In the genomic region with DNA sequence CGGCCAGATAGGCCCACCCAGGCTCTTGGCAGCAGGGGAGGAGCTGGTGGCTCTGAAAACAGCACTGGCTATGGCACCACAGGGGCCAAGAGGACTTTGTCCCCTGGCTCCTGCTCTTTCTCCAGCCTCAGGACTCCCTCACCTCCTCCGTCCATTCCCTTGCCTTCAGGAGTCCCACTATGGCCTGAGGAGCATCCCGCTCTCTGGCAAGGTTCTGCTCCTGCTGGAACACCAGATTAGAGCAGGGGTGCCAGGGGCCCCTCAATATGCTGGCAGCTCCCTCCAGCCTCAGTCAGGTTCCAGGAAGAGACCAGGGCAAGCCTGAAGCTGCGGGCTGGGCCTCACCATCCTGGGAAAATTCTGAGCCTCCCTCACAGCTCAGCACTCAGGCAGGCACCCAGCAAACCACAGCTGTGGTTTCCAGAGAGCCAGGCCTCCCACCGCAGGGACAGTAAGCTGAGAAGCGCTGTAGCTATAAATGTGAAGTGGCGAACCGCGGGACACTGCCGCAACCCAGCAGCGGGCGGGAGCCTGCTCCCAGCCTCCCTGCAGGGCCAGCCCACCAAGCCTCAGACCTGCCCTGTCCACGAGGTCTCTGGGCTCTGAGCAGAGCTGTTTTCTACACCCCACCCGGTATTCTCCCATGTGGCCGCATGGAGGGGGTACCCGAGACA, we compare ENCODE assay signal across 13 cellular contexts. TPM values are rescaled to one million over a fixed set of nuclear protein-coding genes. Genes with fewer than 3 reads are reported as not detected.
DNase-seq lines count a peak whose midpoint lies in the region; ATAC-seq and TF ChIP-seq lines count a peak whose summit lies in the region.
"Had no signal": no experiment of that assay in that cellular context is flagged by ENCODE, and none has a peak within 500 bp of the region (broad histone marks: within the 10 kb centered on the region; RNA-seq: fewer than 3 reads in every experiment).

No MANE protein-coding gene starts in this region.

- DNase-seq in NCI-H345 (lab: John Stamatoyannopoulos, UW) (peak; percentile 6), NCI-H345 treated with DMSO at 0.1 percent for 48 hours (lab: John Stamatoyannopoulos, UW; ENCODE audit: unreplicated experiment) (no peak), IMR-90 (peak; percentile 3), nephron progenitor cell (peak; percentile 40), kidney glomerular epithelial cell (lab: John Stamatoyannopoulos, UW) (no peak), DMS 273 treated with DMSO at 0.1 percent for 48 hours (lab: John Stamatoyannopoulos, UW) (no peak)
- DNase-seq in activated CD8-positive, alpha-beta T cell treated with anti-CD3 and anti-CD28 coated beads, Interleukin-2, amount 10 ng/mL, durations not matched to agents 7 days and 5 days, result peak; percentile 60
- DNase-seq: NCI-H146 had no signal

- no peak overlapping the region for H3K4me2 ChIP-seq in IMR-90 (ENCODE audit: low read depth, low read length)
- H3K4me2 ChIP-seq: A549 had no signal

- H2AK5ac ChIP-seq in IMR-90 (ENCODE audit: low read depth, low read length), result no peak overlapping the region

- no CpG with 5 or more reads among the region's 16 CpGs for WGBS in IMR-90 (ENCODE audit: extremely low coverage in 2 of 2, insufficient read length in 1 of 2), 2 experiments

- no peak overlapping the region for H4K5ac ChIP-seq in IMR-90 (ENCODE audit: low read depth, low read length)

- no peak overlapping the region for H4K91ac ChIP-seq in IMR-90 (ENCODE audit: insufficient read depth, low read depth, low read length)

- H3K14ac ChIP-seq in IMR-90 (replicated peaks; ENCODE audit: low read depth, low read length), result no peak overlapping the region

- H2AFZ ChIP-seq in IMR-90 (replicated peaks; ENCODE audit: low read length, poor library complexity), result peak overlapping the region; percentile 21

- no peaks in the 10 kb centered on the region for H3K9me1 ChIP-seq in IMR-90 (ENCODE audit: insufficient read depth, low read length)

- no peak overlapping the region for H2BK120ac ChIP-seq in IMR-90 (ENCODE audit: low read depth, low read length)

- no peaks in the 10 kb centered on the region for H3K4me1 ChIP-seq in IMR-90 (ENCODE audit: control insufficient read depth, insufficient read depth, low read length)
- H3K4me1 ChIP-seq: foreskin keratinocyte had no signal

- in situ Hi-C loops in IMR-90 (cut with MboI; ENCODE audit: low sequenced_read_pairs), result no loop called here

- peaks cover 14% of the 10 kb centered on the region for H3K4me1 Mint-ChIP-seq in activated CD8-positive, alpha-beta T cell treated with anti-CD3 and anti-CD28 coated beads, Interleukin-2, amount 10 ng/mL, durations not matched to agents 7 days and 5 days (ENCODE audit: low read depth)
- H3K4me1 Mint-ChIP-seq in nephron progenitor cell, result peaks cover 17% of the 10 kb centered on the region

- no peaks in the 10 kb centered on the region for H3K9me3 Mint-ChIP-seq in activated CD8-positive, alpha-beta T cell treated with anti-CD3 and anti-CD28 coated beads, Interleukin-2, amount 10 ng/mL, durations not matched to agents 7 days and 5 days (ENCODE audit: insufficient read depth)
- no peaks in the 10 kb centered on the region for H3K9me3 Mint-ChIP-seq in nephron progenitor cell
- H3K9me3 Mint-ChIP-seq: memory B cell had no signal

- no peak overlapping the region for H2AK9ac ChIP-seq in IMR-90 (replicated peaks; ENCODE audit: low read depth, low read length, poor library complexity)

- H2BK20ac ChIP-seq in IMR-90 (ENCODE audit: low read depth, low read length), result no peak overlapping the region

- H3K4me3 ChIP-seq in IMR-90 (ENCODE audit: insufficient read depth, low read depth, low read length), result no peak overlapping the region
- H3K4me3 ChIP-seq: A549 had no signal

- H3K18ac ChIP-seq in IMR-90 (ENCODE audit: low read depth, low read length), result no peak overlapping the region

- CTCF ChIA-PET in IMR-90 (lab: Yijun Ruan, JAX), result no interaction called here
- CTCF ChIA-PET in activated CD8-positive, alpha-beta T cell treated with anti-CD3 and anti-CD28 coated beads, Interleukin-2, amount 10 ng/mL, durations not matched to agents 7 days and 5 days (lab: Charles Lee), result interaction anchor here (1.7 to 2.2 kb wide), 2 partner anchors 10 to 327 kb away, joined by 5 read pairs; no protein-coding TSS in a partner anchor

- H4K8ac ChIP-seq in IMR-90 (ENCODE audit: low read depth in 2 of 2, low read length in 2 of 2), result no peak overlapping the region

- dilution Hi-C loops in IMR-90 (cut with HindIII; ENCODE audit: low sequenced_read_pairs, unreplicated experiment), result no loop called here

- no peak for TF ChIP-seq CTCF in IMR-90 (conservative IDR thresholded peaks at IDR 0.05; ENCODE audit: low read depth, low read length)
- no peak for TF ChIP-seq CTCF in nephron progenitor cell (IDR thresholded peaks at IDR 0.05)

- POLR2A ChIA-PET in IMR-90 (lab: Charles Lee; ENCODE audit: unreplicated experiment), result no interaction called here
- POLR2A ChIA-PET in activated CD8-positive, alpha-beta T cell treated with anti-CD3 and anti-CD28 coated beads, Interleukin-2, amount 10 ng/mL, durations not matched to agents 7 days and 5 days (lab: Charles Lee), result interaction anchor here (0.8 kb wide), 1 partner anchor 83 kb away, joined by 3 read pairs; no protein-coding TSS in a partner anchor

- no peaks in the 10 kb centered on the region for H3K36me3 ChIP-seq in IMR-90 (ENCODE audit: control insufficient read depth, insufficient read depth, low read length)

- H3K23ac ChIP-seq in IMR-90 (ENCODE audit: low read depth, low read length), result no peak overlapping the region

- H2BK15ac ChIP-seq in IMR-90 (ENCODE audit: low read depth, low read length), result no peak overlapping the region

- peaks cover 29% of the 10 kb centered on the region for H3K27me3 ChIP-seq in IMR-90 (ENCODE audit: control insufficient read depth, insufficient read depth, low read length)
- H3K27me3 ChIP-seq: foreskin keratinocyte had no signal

- H3K36me3 Mint-ChIP-seq in activated CD8-positive, alpha-beta T cell treated with anti-CD3 and anti-CD28 coated beads, Interleukin-2, amount 10 ng/mL, durations not matched to agents 7 days and 5 days (ENCODE audit: low read depth), result no peaks in the 10 kb centered on the region
- no peaks in the 10 kb centered on the region for H3K36me3 Mint-ChIP-seq in nephron progenitor cell (ENCODE audit: low read depth)

- no peak overlapping the region for H3K56ac ChIP-seq in IMR-90 (ENCODE audit: extremely low read depth, insufficient read depth, low read length)

- no peak for TF ChIP-seq RAD21 in IMR-90 (IDR thresholded peaks at IDR 0.05; ENCODE audit: low read length)

- TF ChIP-seq POLR2A in IMR-90 (IDR thresholded peaks at IDR 0.05; ENCODE audit: low read depth, low read length), result no peak

- H3K27ac Mint-ChIP-seq in activated CD8-positive, alpha-beta T cell treated with anti-CD3 and anti-CD28 coated beads, Interleukin-2, amount 10 ng/mL, durations not matched to agents 7 days and 5 days, result no peak overlapping the region
- H3K27ac Mint-ChIP-seq in nephron progenitor cell, result no peak overlapping the region
- H3K27ac Mint-ChIP-seq: memory B cell had no signal

- no TSS peak for BruUV-seq in IMR-90 (replicated peaks; lab: Mats Ljungman, UMichigan)

- no peaks in the 10 kb centered on the region for H3K79me1 ChIP-seq in IMR-90 (ENCODE audit: low read depth in 1 of 2, low read length in 2 of 2)

- H3K27ac ChIP-seq in IMR-90 (ENCODE audit: insufficient read depth, low read length), result no peak overlapping the region
- H3K27ac ChIP-seq: A549, foreskin keratinocyte had no signal

- H4K20me1 ChIP-seq in IMR-90 (ENCODE audit: insufficient read depth, low read length), result no peaks in the 10 kb centered on the region

- H3K4ac ChIP-seq in IMR-90 (ENCODE audit: low read depth, low read length), result no peak overlapping the region

- H3K9ac ChIP-seq in IMR-90 (ENCODE audit: low read depth, low read length), result no peak overlapping the region

- intact Hi-C loops in IMR-90 (cut with micrococcal nuclease), result no loop called here

- H3K27me3 Mint-ChIP-seq in activated CD8-positive, alpha-beta T cell treated with anti-CD3 and anti-CD28 coated beads, Interleukin-2, amount 10 ng/mL, durations not matched to agents 7 days and 5 days (ENCODE audit: low read depth), result peaks cover 45% of the 10 kb centered on the region
- H3K27me3 Mint-ChIP-seq in nephron progenitor cell (ENCODE audit: low read depth, poor library complexity), result peaks cover 29% of the 10 kb centered on the region

- H3K4me3 Mint-ChIP-seq in activated CD8-positive, alpha-beta T cell treated with anti-CD3 and anti-CD28 coated beads, Interleukin-2, amount 10 ng/mL, durations not matched to agents 7 days and 5 days, result no peak overlapping the region
- no peak overlapping the region for H3K4me3 Mint-ChIP-seq in nephron progenitor cell
- H3K4me3 Mint-ChIP-seq: memory B cell had no signal

- no peaks in the 10 kb centered on the region for H3K9me3 ChIP-seq in IMR-90 (ENCODE audit: control insufficient read depth, insufficient read depth, low read length)
- H3K9me3 ChIP-seq: A549 had no signal

- no peak for ATAC-seq in IMR-90 (ENCODE audit: low read depth)
- peak; percentile 71 for ATAC-seq in activated CD8-positive, alpha-beta T cell treated with anti-CD3 and anti-CD28 coated beads, Interleukin-2, amount 10 ng/mL, durations not matched to agents 7 days and 5 days
- no peak for ATAC-seq in HG03097 (IDR thresholded peaks at IDR 0.05; ENCODE audit: low FRiP score, unreplicated experiment)
- ATAC-seq: foreskin keratinocyte, sciatic nerve had no signal

- no peak overlapping the region for H2BK5ac ChIP-seq in IMR-90 (ENCODE audit: low read depth, low read length, poor library complexity, severe bottlenecking)

RNA-seq across cellular contexts. Expression of a gene that starts 25.7 kb away (rescaled TPM):
- 0.18 and 0.28 TPM in 2 replicates for total RNA-seq in IMR-90 (2012; rRNA removed)
- 1.8 and 2.9 TPM in 2 replicates for polyA plus RNA-seq in IMR-90 (2012; rRNA removed)
- polyA plus RNA-seq in IMR-90 (2012; cell fraction: cytosol; rRNA removed), result 1.8 and 2.8 TPM in 2 replicates
- 1.4 and 1.8 TPM in 2 replicates for polyA plus RNA-seq in IMR-90 (2012; cell fraction: nucleus; rRNA removed; ENCODE audit: low replicate concordance)
- total RNA-seq in activated CD8-positive, alpha-beta T cell treated with anti-CD3 and anti-CD28 coated beads, Interleukin-2, amount 10 ng/mL, durations not matched to agents 7 days and 5 days, result 1 to 10 TPM in 1 of 2 experiments, under 1 TPM in 1; 0.92 to 1.5 TPM

RNA-seq across cellular contexts. Expression of a gene that starts 25.9 kb away (rescaled TPM):
- total RNA-seq in IMR-90 (2012; rRNA removed), result 5.6 and 8.1 TPM in 2 replicates
- polyA plus RNA-seq in IMR-90 (2012; rRNA removed), result 11.6 and 13.9 TPM in 2 replicates
- 2.4 and 9.5 TPM in 2 replicates for polyA plus RNA-seq in IMR-90 (2012; cell fraction: cytosol; rRNA removed)
- polyA plus RNA-seq in IMR-90 (2012; cell fraction: nucleus; rRNA removed; ENCODE audit: low replicate concordance), result 0.83 and 9.7 TPM in 2 replicates
- 10 to 100 TPM; 16.9 to 20.2 TPM for total RNA-seq in activated CD8-positive, alpha-beta T cell treated with anti-CD3 and anti-CD28 coated beads, Interleukin-2, amount 10 ng/mL, durations not matched to agents 7 days and 5 days

RNA-seq across cellular contexts. Expression of a gene that starts 35.9 kb away (rescaled TPM):
- not detected in 2 replicates for total RNA-seq in IMR-90 (2012; rRNA removed)
- not detected in 2 replicates for polyA plus RNA-seq in IMR-90 (2012; rRNA removed)
- polyA plus RNA-seq in IMR-90 (2012; cell fraction: cytosol; rRNA removed), result not detected in 2 replicates
- not detected in 2 replicates for polyA plus RNA-seq in IMR-90 (2012; cell fraction: nucleus; rRNA removed; ENCODE audit: low replicate concordance)
- total RNA-seq in activated CD8-positive, alpha-beta T cell treated with anti-CD3 and anti-CD28 coated beads, Interleukin-2, amount 10 ng/mL, durations not matched to agents 7 days and 5 days, result not detected

RNA-seq across cellular contexts. Expression of a gene that starts 36.4 kb away (rescaled TPM):
- total RNA-seq in IMR-90 (2012; rRNA removed), result 45.0 and 174 TPM in 2 replicates
- polyA plus RNA-seq in IMR-90 (2012; rRNA removed), result 494 and 518 TPM in 2 replicates
- polyA plus RNA-seq in IMR-90 (2012; cell fraction: cytosol; rRNA removed), result 496 and 532 TPM in 2 replicates
- polyA plus RNA-seq in IMR-90 (2012; cell fraction: nucleus; rRNA removed; ENCODE audit: low replicate concordance), result 127 and 204 TPM in 2 replicates
- total RNA-seq in activated CD8-positive, alpha-beta T cell treated with anti-CD3 and anti-CD28 coated beads, Interleukin-2, amount 10 ng/mL, durations not matched to agents 7 days and 5 days, result 10 to 100 TPM; 81.8 to 94.7 TPM

RNA-seq across cellular contexts. Expression of a gene that starts 36.8 kb away (rescaled TPM):
- 17.6 and 18.3 TPM in 2 replicates for total RNA-seq in IMR-90 (2012; rRNA removed)
- polyA plus RNA-seq in IMR-90 (2012; rRNA removed), result 6.8 and 10.2 TPM in 2 replicates
- polyA plus RNA-seq in IMR-90 (2012; cell fraction: cytosol; rRNA removed), result 1.7 and 3.5 TPM in 2 replicates
- 6.1 and 34.4 TPM in 2 replicates for polyA plus RNA-seq in IMR-90 (2012; cell fraction: nucleus; rRNA removed; ENCODE audit: low replicate concordance)
- total RNA-seq in activated CD8-positive, alpha-beta T cell treated with anti-CD3 and anti-CD28 coated beads, Interleukin-2, amount 10 ng/mL, durations not matched to agents 7 days and 5 days, result 10 to 100 TPM; 14.0 to 19.5 TPM

Comparison
In these comparisons a context has a peak if more than half of its experiments do, and no peak if none do; other contexts are left out.
1. DNase-seq: peak in NCI-H345 (single experiment), IMR-90 (single experiment), activated CD8-positive, alpha-beta T cell treated with anti-CD3 and anti-CD28 coated beads, Interleukin-2, amount 10 ng/mL, durations not matched to agents 7 days and 5 days (single experiment) and nephron progenitor cell (single experiment); none in NCI-H345 treated with DMSO at 0.1 percent for 48 hours (single experiment), kidney glomerular epithelial cell (single experiment) and DMS 273 treated with DMSO at 0.1 percent for 48 hours (single experiment).